ENCODE assay signal across 8 cellular contexts in genomic region chr10:102230861-102231356, GRCh38. TPM values are rescaled to one million over a fixed set of nuclear protein-coding genes. Genes with fewer than 3 reads are reported as not detected.
DNase-seq lines count a peak whose midpoint lies in the region; ATAC-seq, FAIRE-seq and TF ChIP-seq lines count a peak whose summit lies in the region.

No MANE protein-coding gene starts in this region.

- no peak for FAIRE-seq in GM19239 (lab: Jason Lieb, UNC)

- TF ChIP-seq CTCF in retinal pigment epithelial cell (conservative IDR thresholded peaks at IDR 0.05; ENCODE audit: low read depth, low read length), result peak; percentile 50

- peak; percentile 9 for DNase-seq in EH (ENCODE audit: low read depth)
- DNase-seq in NCI-H2171 treated with DMSO at 0.1 percent for 48 hours (lab: John Stamatoyannopoulos, UW), result peak; percentile 17
- DNase-seq in activated gamma-delta T cell (lab: John Stamatoyannopoulos, UW), result peak; percentile 26
- peak; percentile 34 for DNase-seq in left cardiac atrium
- DNase-seq in retinal pigment epithelial cell (ENCODE audit: low read depth), result no peak
- DNase-seq in GM19239 (ENCODE audit: insufficient read length, low spot score), result no peak
- DNase-seq in SIG-M5 (lab: John Stamatoyannopoulos, UW), result no peak

- peak in 1 of 2 donors; percentile 2 for ATAC-seq in left cardiac atrium
- no peak for ATAC-seq in GM21515 (IDR thresholded peaks at IDR 0.05; ENCODE audit: unreplicated experiment)

- intact Hi-C loops in left cardiac atrium (cut with DNase I), result no loop called here

- H3K4me3 ChIP-seq in retinal pigment epithelial cell (ENCODE audit: low read length), result peak overlapping the region; percentile 51

RNA-seq across cellular contexts. Expression of gene ELOVL3, which starts 4.8 kb away (rescaled TPM):
- total RNA-seq in left cardiac atrium, result 1 to 10 TPM in 1 of 2 donors, not detected in 1; 1.3 TPM

RNA-seq across cellular contexts. Expression of gene PITX3, which starts 10.4 kb away (rescaled TPM):
- total RNA-seq in left cardiac atrium, result not detected

RNA-seq across cellular contexts. Expression of gene GBF1, which starts 14.4 kb away (rescaled TPM):
- total RNA-seq in left cardiac atrium, result 10 to 100 TPM; 27.6 to 32.4 TPM

Comparison
In these comparisons a context has a peak if more than half of its experiments do, and no peak if none do; other contexts are left out.
1. DNase-seq: peak in EH (single experiment), NCI-H2171 treated with DMSO at 0.1 percent for 48 hours (single experiment), activated gamma-delta T cell (single experiment) and left cardiac atrium (single experiment); none in retinal pigment epithelial cell (single experiment), GM19239 (single experiment) and SIG-M5 (single experiment).